In the genomic region with DNA sequence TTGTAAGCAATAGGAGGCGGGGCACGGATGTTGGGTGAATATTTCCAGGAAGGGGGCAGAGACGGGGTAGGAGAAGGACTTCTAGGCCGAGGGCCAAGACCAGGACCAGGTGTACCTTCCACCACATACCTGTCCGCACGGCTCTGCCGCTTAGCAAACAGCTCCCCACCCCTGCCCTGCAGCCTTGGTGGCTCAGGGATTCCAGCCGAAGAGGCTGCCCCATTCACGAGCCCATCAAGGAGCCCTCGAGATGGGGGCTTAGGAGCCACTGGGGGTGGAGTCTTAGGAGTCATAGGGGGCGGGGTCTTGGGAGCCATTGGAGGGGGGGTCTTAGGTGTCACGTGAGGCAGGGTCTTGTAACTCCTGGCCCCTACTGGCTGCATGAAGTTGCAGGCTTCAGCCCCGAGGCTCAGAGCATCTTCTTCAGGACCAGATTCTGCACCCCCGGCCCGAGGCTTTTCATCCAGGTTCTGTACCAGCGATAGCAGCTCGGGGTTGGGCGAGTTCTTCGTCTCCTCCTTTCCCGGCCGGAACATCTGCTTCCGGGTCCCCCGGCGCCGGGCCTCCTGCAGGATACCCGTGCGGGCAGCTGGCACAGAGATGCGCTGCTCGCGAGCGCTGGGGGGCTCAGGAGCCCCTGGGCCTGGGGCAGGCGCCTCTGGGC, we compare ENCODE assay signal across 1 cellular context.
TF ChIP-seq lines count a peak whose summit lies in the region.

No MANE protein-coding gene starts in this region.

TF ChIP-seq in neural cell, 6 proteins besides CTCF, POLR2A, EP300 and RAD21 (continued from another document):
- TF ChIP-seq, protein P1, sequence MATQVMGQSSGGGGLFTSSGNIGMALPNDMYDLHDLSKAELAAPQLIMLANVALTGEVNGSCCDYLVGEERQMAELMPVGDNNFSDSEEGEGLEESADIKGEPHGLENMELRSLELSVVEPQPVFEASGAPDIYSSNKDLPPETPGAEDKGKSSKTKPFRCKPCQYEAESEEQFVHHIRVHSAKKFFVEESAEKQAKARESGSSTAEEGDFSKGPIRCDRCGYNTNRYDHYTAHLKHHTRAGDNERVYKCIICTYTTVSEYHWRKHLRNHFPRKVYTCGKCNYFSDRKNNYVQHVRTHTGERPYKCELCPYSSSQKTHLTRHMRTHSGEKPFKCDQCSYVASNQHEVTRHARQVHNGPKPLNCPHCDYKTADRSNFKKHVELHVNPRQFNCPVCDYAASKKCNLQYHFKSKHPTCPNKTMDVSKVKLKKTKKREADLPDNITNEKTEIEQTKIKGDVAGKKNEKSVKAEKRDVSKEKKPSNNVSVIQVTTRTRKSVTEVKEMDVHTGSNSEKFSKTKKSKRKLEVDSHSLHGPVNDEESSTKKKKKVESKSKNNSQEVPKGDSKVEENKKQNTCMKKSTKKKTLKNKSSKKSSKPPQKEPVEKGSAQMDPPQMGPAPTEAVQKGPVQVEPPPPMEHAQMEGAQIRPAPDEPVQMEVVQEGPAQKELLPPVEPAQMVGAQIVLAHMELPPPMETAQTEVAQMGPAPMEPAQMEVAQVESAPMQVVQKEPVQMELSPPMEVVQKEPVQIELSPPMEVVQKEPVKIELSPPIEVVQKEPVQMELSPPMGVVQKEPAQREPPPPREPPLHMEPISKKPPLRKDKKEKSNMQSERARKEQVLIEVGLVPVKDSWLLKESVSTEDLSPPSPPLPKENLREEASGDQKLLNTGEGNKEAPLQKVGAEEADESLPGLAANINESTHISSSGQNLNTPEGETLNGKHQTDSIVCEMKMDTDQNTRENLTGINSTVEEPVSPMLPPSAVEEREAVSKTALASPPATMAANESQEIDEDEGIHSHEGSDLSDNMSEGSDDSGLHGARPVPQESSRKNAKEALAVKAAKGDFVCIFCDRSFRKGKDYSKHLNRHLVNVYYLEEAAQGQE (IDR thresholded peaks at IDR 0.05; ENCODE audit: borderline replicate concordance) = no peak
- no peak for TF ChIP-seq TAF1 (IDR thresholded peaks at IDR 0.05; ENCODE audit: low read depth)
- TF ChIP-seq POLR2AphosphoS5 (IDR thresholded peaks at IDR 0.05) = peak; percentile 52
